ENCODE assay signal across 2 cellular contexts in genomic region chr14:58969951-58970751, GRCh38.
TF ChIP-seq lines count a peak whose summit lies in the region.

No MANE protein-coding gene starts in this region.

TF ChIP-seq in GM23338, 12 proteins besides CTCF, POLR2A, EP300 and RAD21:
- peak; percentile 68 for TF ChIP-seq ZNF462 (CRISPR knock-in tag; IDR thresholded peaks at IDR 0.05)
- TF ChIP-seq ZNF114 (CRISPR knock-in tag; IDR thresholded peaks at IDR 0.05) = no peak

TF ChIP-seq in IMR-90, 13 proteins besides CTCF, POLR2A, EP300 and RAD21 (continued from another document):
- TF ChIP-seq USF2 (IDR thresholded peaks at IDR 0.05; ENCODE audit: low read depth, low read length) = no peak
- TF ChIP-seq RFX5 (IDR thresholded peaks at IDR 0.05; ENCODE audit: low read depth, low read length) = no peak
- TF ChIP-seq MXI1 (IDR thresholded peaks at IDR 0.05; ENCODE audit: borderline replicate concordance, low read depth, low read length) = no peak
- no peak for TF ChIP-seq RCOR1 (IDR thresholded peaks at IDR 0.05; ENCODE audit: insufficient replicate concordance, low read length)
- no peak for TF ChIP-seq CEBPB (IDR thresholded peaks at IDR 0.05; ENCODE audit: low read depth, low read length)
- no peak for TF ChIP-seq BHLHE40 (IDR thresholded peaks at IDR 0.05; ENCODE audit: low read depth, low read length)
- no peak for TF ChIP-seq NFE2L2 (IDR thresholded peaks at IDR 0.05; ENCODE audit: low read depth, low read length)
- no peak for TF ChIP-seq MAFK (IDR thresholded peaks at IDR 0.05; ENCODE audit: low read depth, low read length)
- TF ChIP-seq MAZ (IDR thresholded peaks at IDR 0.05; ENCODE audit: borderline replicate concordance, low read depth, low read length) = no peak
- TF ChIP-seq ELK1 (IDR thresholded peaks at IDR 0.05; ENCODE audit: borderline replicate concordance, low read depth, low read length) = no peak
